Comparison of ENCODE assay signal across 11 cellular contexts in genomic region chr5:110790673-110791072, GRCh38.
DNase-seq lines count a peak whose midpoint lies in the region; ATAC-seq and TF ChIP-seq lines count a peak whose summit lies in the region.
"Had no signal": no experiment of that assay in that cellular context is flagged by ENCODE, and none has a peak within 500 bp of the region (broad histone marks: within the 10 kb centered on the region; RNA-seq: fewer than 3 reads in every experiment).

No MANE protein-coding gene starts in this region.

- peak; percentile 4; the same call in 1 of the 2 replicates for TF ChIP-seq CTCF in 22Rv1 (IDR thresholded peaks at IDR 0.05)

- H3K27ac ChIP-seq in 22Rv1: no peak overlapping the region
- H3K27ac ChIP-seq: HL-60, pancreas had no signal

- DNase-seq in GM04504 (ENCODE audit: low read depth): peak; percentile 1
- DNase-seq in SW480 (ENCODE audit: low spot score): peak; percentile 31
- peak; percentile 45 for DNase-seq in glomerular visceral epithelial cell (ENCODE audit: extremely low spot score)
- DNase-seq in NCI-H524 treated with DMSO at 0.1 percent for 48 hours (lab: John Stamatoyannopoulos, UW): no peak
- DNase-seq: activated T-cell treated with anti-CD3 and anti-CD28 coated beads for 4 hours, pancreas had no signal

- ATAC-seq in HG03196 (IDR thresholded peaks at IDR 0.05; ENCODE audit: unreplicated experiment) (no peak), HG03521 (IDR thresholded peaks at IDR 0.05; ENCODE audit: unreplicated experiment) (no peak), GM21381 (IDR thresholded peaks at IDR 0.05; ENCODE audit: unreplicated experiment) (no peak)
- ATAC-seq: pancreas had no signal
